Comparison of ENCODE assay signal across 1 cellular context in genomic region chr17:45345554-45346254, GRCh38.
TF ChIP-seq lines count a peak whose summit lies in the region.

No MANE protein-coding gene starts in this region.

TF ChIP-seq in K562, 482 proteins besides CTCF, POLR2A, EP300 and RAD21 (continued from another document):
- peak; percentile 85; the same call in 1 of the 2 replicates for TF ChIP-seq ZBTB9 (CRISPR knock-in tag; IDR thresholded peaks at IDR 0.05)
- TF ChIP-seq KAT2B (IDR thresholded peaks at IDR 0.05; ENCODE audit: low read depth, low read length): no peak
- TF ChIP-seq MTA2 (IDR thresholded peaks at IDR 0.05; ENCODE audit: low read depth): peak; percentile 98
- no peak for TF ChIP-seq POLR2G (IDR thresholded peaks at IDR 0.05; ENCODE audit: low read depth, low read length)
- TF ChIP-seq SMARCA4 (IDR thresholded peaks at IDR 0.05): peak; percentile 100
- TF ChIP-seq TBL1XR1 (IDR thresholded peaks at IDR 0.05; ENCODE audit: low read length in 2 of 2): peak in 1 of 2 experiments; percentile 98; a peak in 2 of 4 replicates
- peak; percentile 82 for TF ChIP-seq ZNF395 (CRISPR knock-in tag; IDR thresholded peaks at IDR 0.05)
- TF ChIP-seq RCOR1 (IDR thresholded peaks at IDR 0.05; ENCODE audit: borderline replicate concordance in 1 of 2, low read depth in 2 of 2, low read length in 2 of 2): peak; percentile 91 to 99; a peak in 3 of 4 replicates
- TF ChIP-seq JUN (IDR thresholded peaks at IDR 0.05; ENCODE audit: borderline replicate concordance, low read depth, low read length): 0 out of 2 replicates have a peak, but pooled peaks have one; percentile 27
- TF ChIP-seq JUN (CRISPR knock-in tag; IDR thresholded peaks at IDR 0.05; ENCODE audit: borderline replicate concordance): no peak
- TF ChIP-seq ZNF589 (CRISPR knock-in tag; IDR thresholded peaks at IDR 0.05; ENCODE audit: low read depth): peak; percentile 86; the same call in 1 of the 2 replicates
- TF ChIP-seq SRF (CRISPR knock-in tag; IDR thresholded peaks at IDR 0.05): no peak
- peak; percentile 99 to 100 for TF ChIP-seq KDM1A (IDR thresholded peaks at IDR 0.05)
- no peak for TF ChIP-seq PHF20 (IDR thresholded peaks at IDR 0.05; ENCODE audit: partially characterized antibody)
- TF ChIP-seq CREM (IDR thresholded peaks at IDR 0.05; ENCODE audit: low read depth): peak; percentile 86
- TF ChIP-seq FOXA1 (IDR thresholded peaks at IDR 0.05; ENCODE audit: borderline replicate concordance): peak; percentile 36; the same call in 1 of the 2 replicates
- TF ChIP-seq, protein P1, sequence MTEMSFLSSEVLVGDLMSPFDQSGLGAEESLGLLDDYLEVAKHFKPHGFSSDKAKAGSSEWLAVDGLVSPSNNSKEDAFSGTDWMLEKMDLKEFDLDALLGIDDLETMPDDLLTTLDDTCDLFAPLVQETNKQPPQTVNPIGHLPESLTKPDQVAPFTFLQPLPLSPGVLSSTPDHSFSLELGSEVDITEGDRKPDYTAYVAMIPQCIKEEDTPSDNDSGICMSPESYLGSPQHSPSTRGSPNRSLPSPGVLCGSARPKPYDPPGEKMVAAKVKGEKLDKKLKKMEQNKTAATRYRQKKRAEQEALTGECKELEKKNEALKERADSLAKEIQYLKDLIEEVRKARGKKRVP (CRISPR knock-in tag; IDR thresholded peaks at IDR 0.05): peak; percentile 80
- no peak for TF ChIP-seq NFATC3 (IDR thresholded peaks at IDR 0.05)
- peak; percentile 95 for TF ChIP-seq DACH1 (IDR thresholded peaks at IDR 0.05; ENCODE audit: partially characterized antibody)
- no peak for TF ChIP-seq ZNF699 (CRISPR knock-in tag; IDR thresholded peaks at IDR 0.05; ENCODE audit: insufficient replicate concordance)
- TF ChIP-seq, protein P2, sequence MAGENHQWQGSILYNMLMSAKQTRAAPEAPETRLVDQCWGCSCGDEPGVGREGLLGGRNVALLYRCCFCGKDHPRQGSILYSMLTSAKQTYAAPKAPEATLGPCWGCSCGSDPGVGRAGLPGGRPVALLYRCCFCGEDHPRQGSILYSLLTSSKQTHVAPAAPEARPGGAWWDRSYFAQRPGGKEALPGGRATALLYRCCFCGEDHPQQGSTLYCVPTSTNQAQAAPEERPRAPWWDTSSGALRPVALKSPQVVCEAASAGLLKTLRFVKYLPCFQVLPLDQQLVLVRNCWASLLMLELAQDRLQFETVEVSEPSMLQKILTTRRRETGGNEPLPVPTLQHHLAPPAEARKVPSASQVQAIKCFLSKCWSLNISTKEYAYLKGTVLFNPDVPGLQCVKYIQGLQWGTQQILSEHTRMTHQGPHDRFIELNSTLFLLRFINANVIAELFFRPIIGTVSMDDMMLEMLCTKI (IDR thresholded peaks at IDR 0.05; ENCODE audit: partially characterized antibody): no peak
- 0 out of 2 replicates have a peak, but pooled peaks have one; percentile 3 for TF ChIP-seq MAFF (IDR thresholded peaks at IDR 0.05; ENCODE audit: low read length)
- TF ChIP-seq, protein P3, sequence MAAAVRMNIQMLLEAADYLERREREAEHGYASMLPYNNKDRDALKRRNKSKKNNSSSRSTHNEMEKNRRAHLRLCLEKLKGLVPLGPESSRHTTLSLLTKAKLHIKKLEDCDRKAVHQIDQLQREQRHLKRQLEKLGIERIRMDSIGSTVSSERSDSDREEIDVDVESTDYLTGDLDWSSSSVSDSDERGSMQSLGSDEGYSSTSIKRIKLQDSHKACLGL (CRISPR knock-in tag; IDR thresholded peaks at IDR 0.05; ENCODE audit: borderline replicate concordance, poor library complexity, severe bottlenecking): no peak
- no peak for TF ChIP-seq E2F6 (IDR thresholded peaks at IDR 0.05; ENCODE audit: borderline replicate concordance in 1 of 2, extremely low read depth in 1 of 2, insufficient read depth in 1 of 2, insufficient read length in 1 of 2, low read depth in 1 of 2, low read length in 1 of 2, poor library complexity in 1 of 2, severe bottlenecking in 1 of 2)
- TF ChIP-seq POU5F1 (IDR thresholded peaks at IDR 0.05; ENCODE audit: borderline replicate concordance, low read depth, low read length, partially characterized antibody): no peak
- TF ChIP-seq ATF2 (CRISPR knock-in tag; IDR thresholded peaks at IDR 0.05): no peak
- TF ChIP-seq MEIS2 (IDR thresholded peaks at IDR 0.05; ENCODE audit: partially characterized antibody): peak; percentile 100
- no peak for TF ChIP-seq CHD1 (IDR thresholded peaks at IDR 0.05; ENCODE audit: low read length)
- TF ChIP-seq EZH2 (IDR thresholded peaks at IDR 0.05; ENCODE audit: borderline replicate concordance, low read depth, low read length): peak; percentile 45; the same call in 1 of the 2 replicates
- TF ChIP-seq SOX6 (IDR thresholded peaks at IDR 0.05): peak; percentile 98
- TF ChIP-seq E2F1 (CRISPR knock-in tag; IDR thresholded peaks at IDR 0.05): no peak
- TF ChIP-seq DMBX1 (CRISPR knock-in tag; IDR thresholded peaks at IDR 0.05; ENCODE audit: borderline replicate concordance): peak; percentile 80
- peak; percentile 80 for TF ChIP-seq PHB2 (IDR thresholded peaks at IDR 0.05; ENCODE audit: low read depth)
- TF ChIP-seq CBFA2T3 (IDR thresholded peaks at IDR 0.05): peak; percentile 98
- no peak for TF ChIP-seq ZNF184 (CRISPR knock-in tag; IDR thresholded peaks at IDR 0.05)
TF ChIP-seq in K562: peak in this region for 171.
